In genomic region chr20:3045816-3046676, GRCh38 we compare ENCODE assay signal across 8 cellular contexts. TPM values are rescaled to one million over a fixed set of nuclear protein-coding genes. Genes with fewer than 3 reads are reported as not detected.
DNase-seq lines count a peak whose midpoint lies in the region; ATAC-seq and TF ChIP-seq lines count a peak whose summit lies in the region.

TSS of gene MRPS26 (plus strand) at chr20:3046052. CDS start at chr20:3046069, 17 bp downstream.

- peak; percentile 85 for ATAC-seq in GM21423 (IDR thresholded peaks at IDR 0.05; ENCODE audit: unreplicated experiment)
- ATAC-seq in stimulated activated naive CD8-positive, alpha-beta T cell treated with anti-CD3 and anti-CD28 coated beads, Interleukin-15, Interleukin-2, amounts not matched to agents 100 U/mL and 50 U/mL, for 24 hours, result peak; percentile 92

- DNase-seq in DMS153 (lab: John Stamatoyannopoulos, UW), result peak; percentile 78
- DNase-seq in RPMI7951 (ENCODE audit: low read depth), result peak; percentile 91
- peak; percentile 81 for DNase-seq in activated T-helper 2 cell treated with anti-CD3 and anti-CD28 coated beads, Interferon-gamma antibody, Interleukin-2, Interleukin-4, amounts not matched to agents 10 μg/mL and 5 μg/mL and 100 μg/mL, durations not matched to agents 14 hours and 24 hours and 36 hours (ENCODE audit: low spot score)
- DNase-seq in fibroblast of pulmonary artery (ENCODE audit: low read depth), result peak; percentile 82
- peak; percentile 88 for DNase-seq in stimulated activated naive CD8-positive, alpha-beta T cell treated with anti-CD3 and anti-CD28 coated beads, Interleukin-15, Interleukin-2, amounts not matched to agents 100 U/mL and 50 U/mL, for 24 hours

- peak within 1 kb of the TSS; percentile 94 for H3K4me3 ChIP-seq in HUES64 (ENCODE audit: low read length)
- H3K4me3 ChIP-seq in fibroblast of pulmonary artery (replicated peaks; ENCODE audit: low read depth, low read length), result peak within 1 kb of the TSS; percentile 78

- H3K9me3 Mint-ChIP-seq in activated T-helper 2 cell treated with anti-CD3 and anti-CD28 coated beads, Interferon-gamma antibody, Interleukin-2, Interleukin-4, amounts not matched to agents 10 μg/mL and 5 μg/mL and 100 μg/mL, durations not matched to agents 14 hours and 24 hours and 36 hours, result no peaks in the 10 kb centered on the region
- no peaks in the 10 kb centered on the region for H3K9me3 Mint-ChIP-seq in nephron

- H3K36me3 ChIP-seq in HUES64 (ENCODE audit: insufficient read depth, low read length), result peaks cover 29% of the 10 kb centered on the region

- H3K4me1 Mint-ChIP-seq in activated T-helper 2 cell treated with anti-CD3 and anti-CD28 coated beads, Interferon-gamma antibody, Interleukin-2, Interleukin-4, amounts not matched to agents 10 μg/mL and 5 μg/mL and 100 μg/mL, durations not matched to agents 14 hours and 24 hours and 36 hours (ENCODE audit: low read depth), result peaks cover 13% of the 10 kb centered on the region
- peaks cover 32% of the 10 kb centered on the region for H3K4me1 Mint-ChIP-seq in nephron

- H3K9ac ChIP-seq in HUES64 (ENCODE audit: low read depth, low read length), result peak within 1 kb of the TSS; percentile 92

- WGBS in HUES64, result under 1% methylated on average over 104 of the region's 104 CpGs

- TF ChIP-seq CTCF in fibroblast of pulmonary artery (IDR thresholded peaks at IDR 0.05; ENCODE audit: low read length, missing control alignments), result no peak
- TF ChIP-seq CTCF in nephron (IDR thresholded peaks at IDR 0.05; ENCODE audit: unreplicated experiment in 3 of 3), result no peak

- H3K4me1 ChIP-seq in HUES64 (ENCODE audit: insufficient read depth, low read length), result peaks cover 15% of the 10 kb centered on the region

- no peaks in the 10 kb centered on the region for H3K27me3 ChIP-seq in HUES64 (ENCODE audit: insufficient read depth, low read length)

- intact Hi-C loops in activated T-helper 2 cell treated with anti-CD3 and anti-CD28 coated beads, Interferon-gamma antibody, Interleukin-2, Interleukin-4, amounts not matched to agents 10 μg/mL and 5 μg/mL and 100 μg/mL, durations not matched to agents 14 hours and 24 hours and 36 hours (cut with micrococcal nuclease), result loop anchor here (1.0 to 5.0 kb wide), 4 partner anchors 32 to 173 kb away; partner anchors contain the start of genes FASTKD5, PTPRA and UBOX5

- peak within 1 kb of the TSS; percentile 81 for H3K27ac Mint-ChIP-seq in activated T-helper 2 cell treated with anti-CD3 and anti-CD28 coated beads, Interferon-gamma antibody, Interleukin-2, Interleukin-4, amounts not matched to agents 10 μg/mL and 5 μg/mL and 100 μg/mL, durations not matched to agents 14 hours and 24 hours and 36 hours
- peak within 1 kb of the TSS; percentile 90 to 96 (median 96) for H3K27ac Mint-ChIP-seq in nephron

- no peaks in the 10 kb centered on the region for H3K9me3 ChIP-seq in HUES64 (ENCODE audit: insufficient read depth, low read depth, low read length)

- H3K36me3 Mint-ChIP-seq in activated T-helper 2 cell treated with anti-CD3 and anti-CD28 coated beads, Interferon-gamma antibody, Interleukin-2, Interleukin-4, amounts not matched to agents 10 μg/mL and 5 μg/mL and 100 μg/mL, durations not matched to agents 14 hours and 24 hours and 36 hours (ENCODE audit: low read depth), result peaks cover 58% of the 10 kb centered on the region
- peaks cover 34% of the 10 kb centered on the region for H3K36me3 Mint-ChIP-seq in nephron (ENCODE audit: low read depth)

- peak within 1 kb of the TSS; percentile 86 for H3K4me3 Mint-ChIP-seq in activated T-helper 2 cell treated with anti-CD3 and anti-CD28 coated beads, Interferon-gamma antibody, Interleukin-2, Interleukin-4, amounts not matched to agents 10 μg/mL and 5 μg/mL and 100 μg/mL, durations not matched to agents 14 hours and 24 hours and 36 hours (ENCODE audit: low read depth)
- peak within 1 kb of the TSS; percentile 82 to 92 (median 92) for H3K4me3 Mint-ChIP-seq in nephron

- no peaks in the 10 kb centered on the region for H3K27me3 Mint-ChIP-seq in activated T-helper 2 cell treated with anti-CD3 and anti-CD28 coated beads, Interferon-gamma antibody, Interleukin-2, Interleukin-4, amounts not matched to agents 10 μg/mL and 5 μg/mL and 100 μg/mL, durations not matched to agents 14 hours and 24 hours and 36 hours (ENCODE audit: low read depth)
- no peaks in the 10 kb centered on the region for H3K27me3 Mint-ChIP-seq in nephron (ENCODE audit: low read depth)

- H3K27ac ChIP-seq in HUES64 (ENCODE audit: low read depth, low read length), result peak within 1 kb of the TSS; percentile 69

RNA-seq across cellular contexts. Expression of gene MRPS26, which starts in this region (rescaled TPM):
- polyA plus RNA-seq in HUES64 (2013, experiment 1 of 2), result 80.0 TPM
- polyA plus RNA-seq in HUES64 (2013, experiment 2 of 2), result 74.7 TPM
- total RNA-seq in RPMI7951 (2014; rRNA removed; shearing (Covaris generic)), result 84.9 and 122 TPM in 2 replicates
- 143 and 148 TPM in 2 replicates for total RNA-seq in activated T-helper 2 cell treated with anti-CD3 and anti-CD28 coated beads, Interferon-gamma antibody, Interleukin-2, Interleukin-4, amounts not matched to agents 10 μg/mL and 5 μg/mL and 100 μg/mL, durations not matched to agents 14 hours and 24 hours and 36 hours

Comparison
In these comparisons a context has a peak if more than half of its experiments do, and no peak if none do; other contexts are left out.
1. Peak in every context shown above with its lines: DNase-seq, ATAC-seq, H3K4me3 ChIP-seq and H3K27ac ChIP-seq.